Comparison of ENCODE assay signal across 22 cellular contexts in the genomic region with DNA sequence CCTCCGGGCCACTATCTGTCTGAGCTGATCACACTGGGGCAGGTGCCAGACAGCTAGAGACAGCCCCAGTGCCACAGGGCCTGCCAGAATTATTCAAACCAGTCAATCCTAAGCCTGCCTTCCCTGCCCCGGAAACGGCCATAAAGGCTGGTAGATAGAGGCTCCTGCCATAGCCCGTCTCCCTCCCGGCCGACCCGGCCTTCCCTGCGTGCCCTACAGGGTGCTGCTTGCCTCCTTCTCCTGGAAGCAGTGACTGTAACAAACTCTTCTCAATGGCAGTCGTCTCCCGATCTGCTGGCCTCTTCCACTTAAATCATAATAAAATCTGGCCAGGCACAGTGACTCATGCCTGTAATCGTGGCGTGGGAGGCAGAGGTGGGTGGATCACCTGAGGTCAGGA.
DNase-seq lines count a peak whose midpoint lies in the region; ATAC-seq, FAIRE-seq and TF ChIP-seq lines count a peak whose summit lies in the region.
"Had no signal": no experiment of that assay in that cellular context is flagged by ENCODE, and none has a peak within 500 bp of the region (broad histone marks: within the 10 kb centered on the region; RNA-seq: fewer than 3 reads in every experiment).

No MANE protein-coding gene starts in this region.

- peaks cover 31% of the 10 kb centered on the region for H3K27me3 Mint-ChIP-seq in Caco-2 (ENCODE audit: insufficient read depth, unreplicated experiment)

- ATAC-seq in K562 = no peak
- ATAC-seq in HG03039 (IDR thresholded peaks at IDR 0.05; ENCODE audit: unreplicated experiment) = no peak

- no peaks in the 10 kb centered on the region for H3K79me2 ChIP-seq in K562 (ENCODE audit: control insufficient read depth, insufficient read depth, low read length)

- H3K27ac ChIP-seq in Peyer's patch (no peak overlapping the region), K562 (ENCODE audit: extremely low read depth, low read depth, low read length) (no peak overlapping the region), sigmoid colon (no peak overlapping the region)
- H3K27ac ChIP-seq: SK-N-MC had no signal

- no peaks in the 10 kb centered on the region for H3K9me1 ChIP-seq in K562 (ENCODE audit: control insufficient read depth, insufficient read depth, low read length)

- POLR2A ChIA-PET in K562 (lab: Yijun Ruan, JAX) = no interaction called here
- POLR2A ChIA-PET in Caco-2 (lab: Charles Lee) = no interaction called here

- no peaks in the 10 kb centered on the region for H3K4me1 Mint-ChIP-seq in Caco-2 (ENCODE audit: low read depth, unreplicated experiment)
- H3K4me1 Mint-ChIP-seq: CD14-positive monocyte had no signal

- H3K4me3 Mint-ChIP-seq in Caco-2 (ENCODE audit: unreplicated experiment) = no peak overlapping the region
- H3K4me3 Mint-ChIP-seq: CD14-positive monocyte had no signal

- H3K36me3 Mint-ChIP-seq in Caco-2 (ENCODE audit: insufficient read depth, unreplicated experiment) = no peaks in the 10 kb centered on the region
- H3K36me3 Mint-ChIP-seq: CD14-positive monocyte had no signal

- H3K4me1 ChIP-seq in Peyer's patch (no peaks in the 10 kb centered on the region), K562 (replicated peaks in 1 of 2; ENCODE audit: control insufficient read depth in 2 of 2, insufficient read depth in 2 of 2, low read length in 2 of 2) (peaks cover 0 to 5% of the 10 kb centered on the region in 2 experiments; a peak in 2 of 5 replicates), sigmoid colon (no peaks in the 10 kb centered on the region), Caco-2 (no peaks in the 10 kb centered on the region)

- in situ Hi-C loops in K562 (cut with MboI) = no loop called here

- no peaks in the 10 kb centered on the region for H3K27me3 ChIP-seq in Peyer's patch
- H3K27me3 ChIP-seq in K562 (ENCODE audit: control insufficient read depth in 2 of 2, insufficient read depth in 2 of 2, low read length in 2 of 2) = peaks cover 0 to 19% of the 10 kb centered on the region in 2 experiments; a peak in 1 of 5 replicates
- peaks cover 0 to 7% (median 0%) of the 10 kb centered on the region in 3 donors for H3K27me3 ChIP-seq in sigmoid colon
- no peaks in the 10 kb centered on the region for H3K27me3 ChIP-seq in MG63
- H3K27me3 ChIP-seq in Caco-2 (replicated peaks; ENCODE audit: control insufficient read depth, insufficient read depth, low read length) = no peaks in the 10 kb centered on the region

- H3K9ac ChIP-seq in K562 (ENCODE audit: insufficient read depth in 1 of 2, low read depth in 2 of 2, low read length in 2 of 2) = no peak overlapping the region

- no peaks in the 10 kb centered on the region for H3K36me3 ChIP-seq in Peyer's patch
- no peaks in the 10 kb centered on the region for H3K36me3 ChIP-seq in K562 (ENCODE audit: control insufficient read depth, insufficient read depth, low read length)
- no peaks in the 10 kb centered on the region for H3K36me3 ChIP-seq in sigmoid colon
- no peaks in the 10 kb centered on the region for H3K36me3 ChIP-seq in MG63
- no peaks in the 10 kb centered on the region for H3K36me3 ChIP-seq in Caco-2 (ENCODE audit: control insufficient read depth, insufficient read depth, low read length)

- H4K20me1 ChIP-seq in K562 (replicated peaks; ENCODE audit: control insufficient read depth, insufficient read depth, low read length) = no peaks in the 10 kb centered on the region

- H3K9me3 ChIP-seq in Peyer's patch = no peaks in the 10 kb centered on the region
- H3K9me3 ChIP-seq in K562 (replicated peaks; ENCODE audit: control insufficient read depth, insufficient read depth, low read depth, low read length) = no peaks in the 10 kb centered on the region
- no peaks in the 10 kb centered on the region for H3K9me3 ChIP-seq in sigmoid colon
- H3K9me3 ChIP-seq in MG63 = no peaks in the 10 kb centered on the region
- no peaks in the 10 kb centered on the region for H3K9me3 ChIP-seq in Caco-2

- H3K4me2 ChIP-seq in K562 (ENCODE audit: insufficient read depth, low read length) = no peak overlapping the region

- no peak for FAIRE-seq in K562 (lab: Jason Lieb, UNC)

- TF ChIP-seq POLR2A in Peyer's patch (IDR thresholded peaks at IDR 0.05) (no peak), K562 (conservative IDR thresholded peaks at IDR 0.05) (no peak), sigmoid colon (IDR thresholded peaks at IDR 0.05) (no peak)

- H3K9me3 Mint-ChIP-seq in Caco-2 (ENCODE audit: unreplicated experiment) = no peaks in the 10 kb centered on the region

- no peak for TF ChIP-seq RAD21 in K562 (CRISPR knock-in tag; conservative IDR thresholded peaks at IDR 0.05 in 1 of 2, IDR thresholded peaks at IDR 0.05 in 1 of 2)

- WGBS in K562 (ENCODE audit: insufficient coverage, low coverage, missing lambda C conversion rate) = 0% methylated on average over 10 of the region's 12 CpGs
- 77 to 86% methylated on average over 12 of the region's 12 CpGs for WGBS in sigmoid colon, 2 donors

- BruUV-seq in K562 (replicated peaks; lab: Mats Ljungman, UMichigan) (no TSS peak), Caco-2 (replicated peaks; lab: Mats Ljungman, UMichigan) (no TSS peak)

- DNase-seq in Peyer's patch (peak in 2 of 3 donors; percentile 10 to 33), K562 (ENCODE audit: extremely low read depth in 1 of 4, low spot score in 3 of 4) (no peak), left kidney (ENCODE audit: low read depth, low spot score) (peak; percentile 61), sigmoid colon (peak; percentile 45), MG63 (no peak), activated gamma-delta T cell (lab: John Stamatoyannopoulos, UW) (no peak), Caco-2 (no peak)
- DNase-seq: AML-193, DMS79 treated with DMSO at 0.1 percent for 48 hours, HCEC 1CT, KG1, MV-4-11, NCI-H187, NCI-H2107, NCI-H226, NCI-H524, NCI-H82, OCI-M1, SHP77 had no signal

- TF ChIP-seq EP300 in K562 (IDR thresholded peaks at IDR 0.05; ENCODE audit: low read length) = no peak
- no peak for TF ChIP-seq EP300 in sigmoid colon (IDR thresholded peaks at IDR 0.05)

- TF ChIP-seq CTCF in Peyer's patch (IDR thresholded peaks at IDR 0.05) (no peak), K562 (IDR thresholded peaks at IDR 0.05 in 2 of 3, conservative IDR thresholded peaks at IDR 0.05 in 1 of 3; ENCODE audit: insufficient read depth in 2 of 3, low read depth in 1 of 3, low read length in 3 of 3) (no peak), sigmoid colon (IDR thresholded peaks at IDR 0.05) (no peak), Caco-2 (IDR thresholded peaks at IDR 0.05; ENCODE audit: insufficient read depth in 1 of 2, low read depth in 1 of 2, low read length in 1 of 2, severe bottlenecking in 1 of 2, unreplicated experiment in 1 of 2) (no peak)

- CTCF ChIA-PET in K562 (lab: Yijun Ruan, JAX; ENCODE audit: low intra/inter-chr PET ratio) = no interaction called here
- CTCF ChIA-PET in Caco-2 (lab: Charles Lee) = no interaction called here

- no peak overlapping the region for H3K27ac Mint-ChIP-seq in Caco-2 (ENCODE audit: unreplicated experiment)
- H3K27ac Mint-ChIP-seq: CD14-positive monocyte had no signal

- intact Hi-C loops in K562 (cut with micrococcal nuclease) (no loop called here), sigmoid colon (cut with DNase I) (no loop called here), Caco-2 (cut with micrococcal nuclease; ENCODE audit: unreplicated experiment) (no loop called here)

- H3K4me3 ChIP-seq in Peyer's patch (no peak overlapping the region), K562 (no peak overlapping the region), sigmoid colon (no peak overlapping the region), MG63 (no peak overlapping the region), Caco-2 (ENCODE audit: low read depth, low read length) (no peak overlapping the region)
- H3K4me3 ChIP-seq: SK-N-MC had no signal

- H2AFZ ChIP-seq in K562 (ENCODE audit: low read depth, low read length) = no peak overlapping the region

TF ChIP-seq in K562, 482 proteins besides CTCF, POLR2A, EP300 and RAD21:
- TF ChIP-seq EGR1 (conservative IDR thresholded peaks at IDR 0.05) = peak; percentile 48
- TF ChIP-seq ZNF764 (CRISPR knock-in tag; IDR thresholded peaks at IDR 0.05; ENCODE audit: low read depth) = no peak
- TF ChIP-seq ZBTB17 (CRISPR knock-in tag; IDR thresholded peaks at IDR 0.05) = no peak
- TF ChIP-seq TFAM (CRISPR knock-in tag; conservative IDR thresholded peaks at IDR 0.05) = no peak

Comparison
In these comparisons a context has a peak if more than half of its experiments do, and no peak if none do; other contexts are left out.
1. DNase-seq: peak in Peyer's patch (2 of 3), left kidney (single experiment) and sigmoid colon (single experiment); none in K562 (0 of 4), MG63 (single experiment), activated gamma-delta T cell (single experiment) and Caco-2 (0 of 2).